Comparison of ENCODE assay signal across 19 cellular contexts in the genomic region with DNA sequence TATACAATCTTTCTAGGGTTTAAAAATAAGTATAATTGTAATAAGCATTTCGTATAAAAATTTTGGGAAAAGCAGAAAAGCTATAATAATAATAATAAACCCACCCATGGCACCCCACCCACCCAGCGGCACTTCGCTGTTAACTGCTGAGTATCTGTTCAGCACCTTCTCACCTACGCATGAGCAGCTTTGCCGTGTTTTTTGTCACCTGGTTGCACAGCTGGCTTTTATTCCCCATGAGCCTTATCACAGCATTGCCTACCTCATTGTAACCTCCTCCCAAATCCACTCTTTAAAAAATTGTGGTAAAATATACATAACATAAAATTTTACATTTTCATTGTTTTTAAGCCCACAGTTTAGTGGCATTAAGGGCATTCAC. TPM values are rescaled to one million over a fixed set of nuclear protein-coding genes. Genes with fewer than 3 reads are reported as not detected.
DNase-seq lines count a peak whose midpoint lies in the region; ATAC-seq and TF ChIP-seq lines count a peak whose summit lies in the region.
"Had no signal": no experiment of that assay in that cellular context is flagged by ENCODE, and none has a peak within 500 bp of the region (broad histone marks: within the 10 kb centered on the region; RNA-seq: fewer than 3 reads in every experiment).

No MANE protein-coding gene starts in this region.

- no peaks in the 10 kb centered on the region for H3K36me3 ChIP-seq in OCI-LY7 (ENCODE audit: insufficient read depth, low read length)
- no peaks in the 10 kb centered on the region for H3K36me3 ChIP-seq in ovary
- no peaks in the 10 kb centered on the region for H3K36me3 ChIP-seq in neural progenitor cell
- H3K36me3 ChIP-seq: thyroid gland had no signal

- intact Hi-C loops in OCI-LY7 (cut with micrococcal nuclease; ENCODE audit: unreplicated experiment), result no loop called here
- intact Hi-C loops in ovary (cut with DNase I), result no loop called here

- ATAC-seq in GM21786 (IDR thresholded peaks at IDR 0.05; ENCODE audit: unreplicated experiment), result peak; percentile 49
- ATAC-seq in HG03354 (IDR thresholded peaks at IDR 0.05; ENCODE audit: poor library complexity, severe bottlenecking, unreplicated experiment), result peak; percentile 51

- H3K36me3 Mint-ChIP-seq in neural progenitor cell, result peaks cover 4% of the 10 kb centered on the region
- H3K36me3 Mint-ChIP-seq: CD8-positive, alpha-beta memory T cell; WTC11 had no signal

- no peaks in the 10 kb centered on the region for H3K27me3 ChIP-seq in ovary
- no peaks in the 10 kb centered on the region for H3K27me3 ChIP-seq in neural progenitor cell
- H3K27me3 ChIP-seq: thyroid gland had no signal

- no peak overlapping the region for H3K9ac ChIP-seq in neural progenitor cell

- peaks cover 8% of the 10 kb centered on the region for H3K4me1 Mint-ChIP-seq in neural progenitor cell
- H3K4me1 Mint-ChIP-seq: activated naive CD8-positive, alpha-beta T cell treated with anti-CD3 and anti-CD28 coated beads, Interleukin-2, amount 50 U/mL, for 24 hours; CD8-positive, alpha-beta memory T cell had no signal

- POLR2A ChIA-PET in OCI-LY7 (lab: Charles Lee), result interaction anchor here (0.6 kb wide), 1 partner anchor 398 kb away, joined by 3 read pairs; no protein-coding TSS in a partner anchor

- H3K4me3 Mint-ChIP-seq in neural progenitor cell, result no peak overlapping the region
- H3K4me3 Mint-ChIP-seq: activated naive CD8-positive, alpha-beta T cell treated with anti-CD3 and anti-CD28 coated beads, Interleukin-2, amount 50 U/mL, for 24 hours; CD8-positive, alpha-beta memory T cell; WTC11 had no signal

- peak; percentile 14 for DNase-seq in activated effector memory CD4-positive, alpha-beta T cell treated with anti-CD3 and anti-CD28 coated beads, Interleukin-2, amount 50 U/mL, for 16 hours
- no peak for DNase-seq in activated effector memory CD4-positive, alpha-beta T cell treated with Interleukin-2 at 50 U/mL for 16 hours
- DNase-seq in OCI-LY7 (ENCODE audit: low spot score) (no peak), hippocampal formation (lab: John Stamatoyannopoulos, UW) (no peak), ovary (no peak), neural progenitor cell (ENCODE audit: low spot score) (no peak)
- DNase-seq: activated naive CD8-positive, alpha-beta T cell treated with anti-CD3 and anti-CD28 coated beads, Interleukin-2, amount 50 U/mL, for 24 hours; CD8-positive, alpha-beta memory T cell; KG1; mesendoderm; NCI-H1694 treated with DMSO at 0.1 percent for 48 hours; NK-92 treated with Interleukin-12 subunit alpha and Interleukin-12 subunit beta, amount 100 ng/mL, for 24 hours; thyroid gland had no signal

- no TSS peak for BruUV-seq in OCI-LY7 (replicated peaks; lab: Mats Ljungman, UMichigan)

- H3K79me2 ChIP-seq in OCI-LY7 (ENCODE audit: insufficient read depth, low read depth, low read length), result no peaks in the 10 kb centered on the region
- no peaks in the 10 kb centered on the region for H3K79me2 ChIP-seq in neural progenitor cell (ENCODE audit: low read depth)

- 74 to 83% (median 80%) methylated on average over 5 of the region's 5 CpGs for WGBS in ovary, 3 donors

- H4K20me1 ChIP-seq in OCI-LY7 (ENCODE audit: insufficient read depth, low read length), result no peaks in the 10 kb centered on the region
- no peaks in the 10 kb centered on the region for H4K20me1 ChIP-seq in neural progenitor cell (ENCODE audit: low read depth)

- H2AFZ ChIP-seq in OCI-LY7 (ENCODE audit: low read length) (no peak overlapping the region), neural progenitor cell (replicated peaks) (no peak overlapping the region)

- H3K9me2 ChIP-seq in OCI-LY7 (ENCODE audit: insufficient read depth, low read length), result no peaks in the 10 kb centered on the region

- CTCF ChIA-PET in OCI-LY7 (lab: Charles Lee; ENCODE audit: unreplicated experiment), result no interaction called here

- TF ChIP-seq EP300 in ovary (IDR thresholded peaks at IDR 0.05), result no peak

- H3F3A ChIP-seq in neural progenitor cell (ENCODE audit: low read depth), result no peaks in the 10 kb centered on the region

- H3K9me3 Mint-ChIP-seq in neural progenitor cell, result peaks cover 4% of the 10 kb centered on the region
- H3K9me3 Mint-ChIP-seq: activated naive CD8-positive, alpha-beta T cell treated with anti-CD3 and anti-CD28 coated beads, Interleukin-2, amount 50 U/mL, for 24 hours; CD8-positive, alpha-beta memory T cell; WTC11 had no signal

- TF ChIP-seq CTCF in OCI-LY7 (conservative IDR thresholded peaks at IDR 0.05; ENCODE audit: low read length) (no peak), ovary (IDR thresholded peaks at IDR 0.05) (no peak), neural progenitor cell (IDR thresholded peaks at IDR 0.05) (no peak)

- H3K27ac Mint-ChIP-seq in neural progenitor cell, result no peak overlapping the region
- H3K27ac Mint-ChIP-seq: activated naive CD8-positive, alpha-beta T cell treated with anti-CD3 and anti-CD28 coated beads, Interleukin-2, amount 50 U/mL, for 24 hours; WTC11 had no signal

- H3K27me3 Mint-ChIP-seq in neural progenitor cell (ENCODE audit: insufficient read depth, low read depth), result no peaks in the 10 kb centered on the region

- H3K4me3 ChIP-seq in OCI-LY7 (ENCODE audit: low read depth, low read length, poor library complexity, severe bottlenecking) (no peak overlapping the region), ovary (no peak overlapping the region), neural progenitor cell (no peak overlapping the region)
- H3K4me3 ChIP-seq: coronary artery, smooth muscle cell, thyroid gland had no signal

- no peak for TF ChIP-seq POLR2A in ovary (IDR thresholded peaks at IDR 0.05)

- H3K4me2 ChIP-seq in OCI-LY7 (ENCODE audit: low read length), result no peak overlapping the region
- no peak overlapping the region for H3K4me2 ChIP-seq in neural progenitor cell
- H3K4me2 ChIP-seq: smooth muscle cell had no signal

- H3K9me3 ChIP-seq in OCI-LY7 (ENCODE audit: low read length), result no peaks in the 10 kb centered on the region
- no peaks in the 10 kb centered on the region for H3K9me3 ChIP-seq in ovary
- H3K9me3 ChIP-seq in neural progenitor cell (ENCODE audit: low read depth), result no peaks in the 10 kb centered on the region
- H3K9me3 ChIP-seq: thyroid gland had no signal

- H3K4me1 ChIP-seq in OCI-LY7 (ENCODE audit: insufficient read depth, low read length, poor library complexity, severe bottlenecking) (no peaks in the 10 kb centered on the region), ovary (ENCODE audit: insufficient read depth) (no peaks in the 10 kb centered on the region), neural progenitor cell (peaks cover 3% of the 10 kb centered on the region)
- H3K4me1 ChIP-seq: thyroid gland had no signal

- H3K27ac ChIP-seq in OCI-LY7 (ENCODE audit: low read depth, low read length, poor library complexity, severe bottlenecking) (no peak overlapping the region), ovary (no peak overlapping the region), neural progenitor cell (no peak overlapping the region)
- H3K27ac ChIP-seq: 22Rv1, coronary artery, thyroid gland had no signal

RNA-seq across cellular contexts. Expression of a gene that starts 34.7 kb away (rescaled TPM):
- total RNA-seq in OCI-LY7 (2014; rRNA removed; shearing (Covaris generic)), result 2.0 and 4.1 TPM in 2 replicates
- total RNA-seq in OCI-LY7 (2022), result 10.8 and 11.0 TPM in 2 replicates
- total RNA-seq in ovary, result 1 to 10 TPM in 5 of 7 donors, under 1 TPM in 2; 0.48 to 4.9 (median 1.9) TPM
- 1 to 10 TPM; 1.2 TPM for polyA plus RNA-seq in ovary
- 0.77 and 1.1 TPM in 2 replicates for total RNA-seq in neural progenitor cell (ENCODE audit: low replicate concordance)
- polyA plus RNA-seq: CD8-positive, alpha-beta memory T cell had no signal
